Comparison of ENCODE assay signal across 8 cellular contexts in genomic region chr16:726438-727290, GRCh38. TPM values are rescaled to one million over a fixed set of nuclear protein-coding genes. Genes with fewer than 3 reads are reported as not detected.
A peak's percentile ranks its signal among the peaks of the same experiment; 100 is the strongest.
DNase-seq lines count a peak whose midpoint lies in the region; ATAC-seq and TF ChIP-seq lines count a peak whose summit lies in the region.

Gene CCDC78 (minus strand): TSS chr16:726443. CDS start chr16:726367, 76 bp downstream.
Gene HAGHL (plus strand): TSS chr16:727106. CDS start chr16:727510, 404 bp downstream.

- no peak within 1 kb of the TSS for H3K27ac Mint-ChIP-seq in activated T-helper 2 cell treated with anti-CD3 and anti-CD28 coated beads, Interferon-gamma antibody, Interleukin-2, Interleukin-4, amounts not matched to agents 10 μg/mL and 5 μg/mL and 100 μg/mL, durations not matched to agents 14 hours and 24 hours and 36 hours

- peak within 1 kb of the TSS; percentile 72 for H4K8ac ChIP-seq in neuronal stem cell (ENCODE audit: low read depth, low read length)

- no peak for TF ChIP-seq CTCF in foreskin fibroblast (IDR thresholded peaks at IDR 0.05; ENCODE audit: low read depth, low read length)

- peak within 1 kb of the TSS; percentile 95 for H2BK12ac ChIP-seq in neuronal stem cell (ENCODE audit: low read length)

- H3K36me3 Mint-ChIP-seq in activated T-helper 2 cell treated with anti-CD3 and anti-CD28 coated beads, Interferon-gamma antibody, Interleukin-2, Interleukin-4, amounts not matched to agents 10 μg/mL and 5 μg/mL and 100 μg/mL, durations not matched to agents 14 hours and 24 hours and 36 hours (ENCODE audit: low read depth): no peaks in the 10 kb centered on the region

- H2BK15ac ChIP-seq in neuronal stem cell (ENCODE audit: low read length): peak within 1 kb of the TSS; percentile 94

- H3K4me2 ChIP-seq in neuronal stem cell (ENCODE audit: insufficient read depth, low read length, poor library complexity, severe bottlenecking): peak within 1 kb of the TSS; percentile 97

- H4K91ac ChIP-seq in neuronal stem cell (ENCODE audit: low read depth, low read length, poor library complexity): peak within 1 kb of the TSS; percentile 53

- DNase-seq in NOMO-1 treated with DMSO at 0.1 percent for 48 hours (lab: John Stamatoyannopoulos, UW; ENCODE audit: unreplicated experiment) (peak; percentile 50), foreskin fibroblast (peak; percentile 65 to 86), neuronal stem cell (ENCODE audit: low spot score) (no peak), ureter (ENCODE audit: low spot score) (peak; percentile 67), GDM1 (lab: John Stamatoyannopoulos, UW) (no peak)
- peak; percentile 43 for DNase-seq in activated T-helper 2 cell treated with anti-CD3 and anti-CD28 coated beads, Interferon-gamma antibody, Interleukin-2, Interleukin-4, amounts not matched to agents 10 μg/mL and 5 μg/mL and 100 μg/mL, durations not matched to agents 14 hours and 24 hours and 36 hours (ENCODE audit: low spot score)

- H3K79me2 ChIP-seq in ACC112 (ENCODE audit: control insufficient read depth, insufficient read depth, low read length, unreplicated experiment): no peaks in the 10 kb centered on the region

- H3K14ac ChIP-seq in neuronal stem cell (ENCODE audit: low read length): peak within 1 kb of the TSS; percentile 99

- WGBS in neuronal stem cell (ENCODE audit: extremely low coverage in 2 of 2, insufficient read length in 2 of 2, insufficient replicate concordance in 1 of 2), 2 donors: no CpG with 5 or more reads among the region's 88 CpGs

- peak within 1 kb of the TSS; percentile 71 for H3K4me3 Mint-ChIP-seq in activated T-helper 2 cell treated with anti-CD3 and anti-CD28 coated beads, Interferon-gamma antibody, Interleukin-2, Interleukin-4, amounts not matched to agents 10 μg/mL and 5 μg/mL and 100 μg/mL, durations not matched to agents 14 hours and 24 hours and 36 hours (ENCODE audit: low read depth)

- no peaks in the 10 kb centered on the region for H3K9me3 Mint-ChIP-seq in activated T-helper 2 cell treated with anti-CD3 and anti-CD28 coated beads, Interferon-gamma antibody, Interleukin-2, Interleukin-4, amounts not matched to agents 10 μg/mL and 5 μg/mL and 100 μg/mL, durations not matched to agents 14 hours and 24 hours and 36 hours

- H2AFZ ChIP-seq in ACC112 (ENCODE audit: low read length, unreplicated experiment) (peak within 1 kb of the TSS; percentile 22), neuronal stem cell (ENCODE audit: low read length) (peak within 1 kb of the TSS; percentile 82)

- intact Hi-C loops in activated T-helper 2 cell treated with anti-CD3 and anti-CD28 coated beads, Interferon-gamma antibody, Interleukin-2, Interleukin-4, amounts not matched to agents 10 μg/mL and 5 μg/mL and 100 μg/mL, durations not matched to agents 14 hours and 24 hours and 36 hours (cut with micrococcal nuclease): no loop called here

- H3K4ac ChIP-seq in neuronal stem cell (ENCODE audit: low read length): peak within 1 kb of the TSS; percentile 76

- H2BK120ac ChIP-seq in neuronal stem cell (ENCODE audit: low read depth, low read length): peak within 1 kb of the TSS; percentile 83

- peak within 1 kb of the TSS; percentile 97 for H3K18ac ChIP-seq in neuronal stem cell (ENCODE audit: low read length)

- H3K27me3 ChIP-seq in ACC112 (ENCODE audit: insufficient read depth, low read length) (no peaks in the 10 kb centered on the region), neuronal stem cell (ENCODE audit: control insufficient read depth in 3 of 3, insufficient read depth in 3 of 3, low read depth in 1 of 3, low read length in 3 of 3) (peaks cover 0 to 16% (median 0%) of the 10 kb centered on the region in 3 experiments)

- peak within 1 kb of the TSS; percentile 99 for H3K23ac ChIP-seq in neuronal stem cell (ENCODE audit: low read depth, low read length, poor library complexity)

- peak within 1 kb of the TSS; percentile 82 for H2BK5ac ChIP-seq in neuronal stem cell (ENCODE audit: low read length)

- no peaks in the 10 kb centered on the region for H3K36me3 ChIP-seq in ACC112 (ENCODE audit: insufficient read depth, low read length)
- peaks cover 7 to 9% of the 10 kb centered on the region in 2 donors for H3K36me3 ChIP-seq in neuronal stem cell (replicated peaks in 1 of 2; ENCODE audit: control insufficient read depth in 2 of 2, insufficient read depth in 2 of 2, low read length in 2 of 2)

- H2AK5ac ChIP-seq in neuronal stem cell (ENCODE audit: low read depth, low read length): peak within 1 kb of the TSS; percentile 99

- H3K9ac ChIP-seq in neuronal stem cell (ENCODE audit: low read depth, low read length, poor library complexity): peak within 1 kb of the TSS; percentile 95

- no peaks in the 10 kb centered on the region for H3K4me1 Mint-ChIP-seq in activated T-helper 2 cell treated with anti-CD3 and anti-CD28 coated beads, Interferon-gamma antibody, Interleukin-2, Interleukin-4, amounts not matched to agents 10 μg/mL and 5 μg/mL and 100 μg/mL, durations not matched to agents 14 hours and 24 hours and 36 hours (ENCODE audit: low read depth)

- no peaks in the 10 kb centered on the region for H3K9me3 ChIP-seq in neuronal stem cell (replicated peaks in 1 of 2; ENCODE audit: control insufficient read depth in 2 of 2, insufficient read depth in 1 of 2, low read depth in 1 of 2, low read length in 2 of 2)

- H3K27me3 Mint-ChIP-seq in activated T-helper 2 cell treated with anti-CD3 and anti-CD28 coated beads, Interferon-gamma antibody, Interleukin-2, Interleukin-4, amounts not matched to agents 10 μg/mL and 5 μg/mL and 100 μg/mL, durations not matched to agents 14 hours and 24 hours and 36 hours (ENCODE audit: low read depth): no peaks in the 10 kb centered on the region

- peaks cover 8% of the 10 kb centered on the region for H3K79me1 ChIP-seq in neuronal stem cell (ENCODE audit: low read depth, low read length)

- H3K4me1 ChIP-seq in ACC112 (ENCODE audit: control insufficient read depth, insufficient read depth, low read length, unreplicated experiment) (peaks cover 5% of the 10 kb centered on the region), neuronal stem cell (ENCODE audit: control insufficient read depth in 2 of 2, insufficient read depth in 1 of 2, low read depth in 1 of 2, low read length in 2 of 2) (peaks cover 12% of the 10 kb centered on the region in 2 donors)

- H3K27ac ChIP-seq in ACC112 (ENCODE audit: low read depth, low read length) (no peak within 1 kb of the TSS), neuronal stem cell (replicated peaks; ENCODE audit: low read length) (peak within 1 kb of the TSS; percentile 16)

- H3K4me3 ChIP-seq in ACC112 (ENCODE audit: low read depth, low read length) (peak within 1 kb of the TSS; percentile 83), foreskin fibroblast (ENCODE audit: low read depth in 1 of 2, low read length in 2 of 2) (peak within 1 kb of the TSS; percentile 59 to 65), neuronal stem cell (ENCODE audit: low read length in 2 of 2) (peak within 1 kb of the TSS; percentile 45 to 81)

- peak; percentile 35 for ATAC-seq in GM19023 (IDR thresholded peaks at IDR 0.05; ENCODE audit: unreplicated experiment)

RNA-seq across cellular contexts. Expression of gene CCDC78, which starts in this region (rescaled TPM):
- total RNA-seq in activated T-helper 2 cell treated with anti-CD3 and anti-CD28 coated beads, Interferon-gamma antibody, Interleukin-2, Interleukin-4, amounts not matched to agents 10 μg/mL and 5 μg/mL and 100 μg/mL, durations not matched to agents 14 hours and 24 hours and 36 hours: 7.3 and 8.3 TPM in 2 replicates
- polyA plus RNA-seq in neuronal stem cell (2013, experiment 1 of 2): 1.7 TPM
- polyA plus RNA-seq in neuronal stem cell (2013, experiment 2 of 2): 1.4 TPM
- 5.3 TPM for total RNA-seq in ureter

RNA-seq across cellular contexts. Expression of gene HAGHL, which starts in this region (rescaled TPM):
- total RNA-seq in activated T-helper 2 cell treated with anti-CD3 and anti-CD28 coated beads, Interferon-gamma antibody, Interleukin-2, Interleukin-4, amounts not matched to agents 10 μg/mL and 5 μg/mL and 100 μg/mL, durations not matched to agents 14 hours and 24 hours and 36 hours: 18.5 and 21.4 TPM in 2 replicates
- 5.3 TPM for polyA plus RNA-seq in neuronal stem cell (2013, experiment 1 of 2)
- polyA plus RNA-seq in neuronal stem cell (2013, experiment 2 of 2): 4.6 TPM
- total RNA-seq in ureter: 7.9 TPM

Comparison
In these comparisons a context has a peak if more than half of its experiments do, and no peak if none do; other contexts are left out.
1. DNase-seq: peak in NOMO-1 treated with DMSO at 0.1 percent for 48 hours (single experiment), activated T-helper 2 cell treated with anti-CD3 and anti-CD28 coated beads, Interferon-gamma antibody, Interleukin-2, Interleukin-4, amounts not matched to agents 10 μg/mL and 5 μg/mL and 100 μg/mL, durations not matched to agents 14 hours and 24 hours and 36 hours (single experiment), foreskin fibroblast (2 of 2) and ureter (single experiment); none in neuronal stem cell (single experiment) and GDM1 (single experiment).
2. Peak in every context shown above with its lines, with median percentiles within 50 percentile points of each other: H3K4me3 ChIP-seq.